1 cellular context compared by ENCODE assay signal in genomic region chr9:135794361-135794885, GRCh38.
TF ChIP-seq lines count a peak whose summit lies in the region.

No MANE protein-coding gene starts in this region.

TF ChIP-seq in WTC11, 78 proteins besides CTCF, POLR2A, EP300 and RAD21 (continued from another document):
- TF ChIP-seq ZNF532 (CRISPR knock-in tag; IDR thresholded peaks at IDR 0.05; ENCODE audit: borderline replicate concordance), result no peak
- TF ChIP-seq PREB (CRISPR knock-in tag; IDR thresholded peaks at IDR 0.05; ENCODE audit: borderline replicate concordance), result no peak
- no peak for TF ChIP-seq NFATC4 (CRISPR knock-in tag; IDR thresholded peaks at IDR 0.05)
- TF ChIP-seq AR (CRISPR knock-in tag; IDR thresholded peaks at IDR 0.05), result no peak
- TF ChIP-seq ELF4 (CRISPR knock-in tag; IDR thresholded peaks at IDR 0.05; ENCODE audit: low read depth), result no peak
- TF ChIP-seq NR3C1 (CRISPR knock-in tag; conservative IDR thresholded peaks at IDR 0.05; ENCODE audit: low read depth), result no peak
- TF ChIP-seq, protein P1, sequence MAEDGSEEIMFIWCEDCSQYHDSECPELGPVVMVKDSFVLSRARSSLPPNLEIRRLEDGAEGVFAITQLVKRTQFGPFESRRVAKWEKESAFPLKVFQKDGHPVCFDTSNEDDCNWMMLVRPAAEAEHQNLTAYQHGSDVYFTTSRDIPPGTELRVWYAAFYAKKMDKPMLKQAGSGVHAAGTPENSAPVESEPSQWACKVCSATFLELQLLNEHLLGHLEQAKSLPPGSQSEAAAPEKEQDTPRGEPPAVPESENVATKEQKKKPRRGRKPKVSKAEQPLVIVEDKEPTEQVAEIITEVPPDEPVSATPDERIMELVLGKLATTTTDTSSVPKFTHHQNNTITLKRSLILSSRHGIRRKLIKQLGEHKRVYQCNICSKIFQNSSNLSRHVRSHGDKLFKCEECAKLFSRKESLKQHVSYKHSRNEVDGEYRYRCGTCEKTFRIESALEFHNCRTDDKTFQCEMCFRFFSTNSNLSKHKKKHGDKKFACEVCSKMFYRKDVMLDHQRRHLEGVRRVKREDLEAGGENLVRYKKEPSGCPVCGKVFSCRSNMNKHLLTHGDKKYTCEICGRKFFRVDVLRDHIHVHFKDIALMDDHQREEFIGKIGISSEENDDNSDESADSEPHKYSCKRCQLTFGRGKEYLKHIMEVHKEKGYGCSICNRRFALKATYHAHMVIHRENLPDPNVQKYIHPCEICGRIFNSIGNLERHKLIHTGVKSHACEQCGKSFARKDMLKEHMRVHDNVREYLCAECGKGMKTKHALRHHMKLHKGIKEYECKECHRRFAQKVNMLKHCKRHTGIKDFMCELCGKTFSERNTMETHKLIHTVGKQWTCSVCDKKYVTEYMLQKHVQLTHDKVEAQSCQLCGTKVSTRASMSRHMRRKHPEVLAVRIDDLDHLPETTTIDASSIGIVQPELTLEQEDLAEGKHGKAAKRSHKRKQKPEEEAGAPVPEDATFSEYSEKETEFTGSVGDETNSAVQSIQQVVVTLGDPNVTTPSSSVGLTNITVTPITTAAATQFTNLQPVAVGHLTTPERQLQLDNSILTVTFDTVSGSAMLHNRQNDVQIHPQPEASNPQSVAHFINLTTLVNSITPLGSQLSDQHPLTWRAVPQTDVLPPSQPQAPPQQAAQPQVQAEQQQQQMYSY (CRISPR knock-in tag; IDR thresholded peaks at IDR 0.05), result no peak
- TF ChIP-seq IRF2 (CRISPR knock-in tag; IDR thresholded peaks at IDR 0.05; ENCODE audit: borderline replicate concordance, low read depth), result no peak
- TF ChIP-seq, protein P2, sequence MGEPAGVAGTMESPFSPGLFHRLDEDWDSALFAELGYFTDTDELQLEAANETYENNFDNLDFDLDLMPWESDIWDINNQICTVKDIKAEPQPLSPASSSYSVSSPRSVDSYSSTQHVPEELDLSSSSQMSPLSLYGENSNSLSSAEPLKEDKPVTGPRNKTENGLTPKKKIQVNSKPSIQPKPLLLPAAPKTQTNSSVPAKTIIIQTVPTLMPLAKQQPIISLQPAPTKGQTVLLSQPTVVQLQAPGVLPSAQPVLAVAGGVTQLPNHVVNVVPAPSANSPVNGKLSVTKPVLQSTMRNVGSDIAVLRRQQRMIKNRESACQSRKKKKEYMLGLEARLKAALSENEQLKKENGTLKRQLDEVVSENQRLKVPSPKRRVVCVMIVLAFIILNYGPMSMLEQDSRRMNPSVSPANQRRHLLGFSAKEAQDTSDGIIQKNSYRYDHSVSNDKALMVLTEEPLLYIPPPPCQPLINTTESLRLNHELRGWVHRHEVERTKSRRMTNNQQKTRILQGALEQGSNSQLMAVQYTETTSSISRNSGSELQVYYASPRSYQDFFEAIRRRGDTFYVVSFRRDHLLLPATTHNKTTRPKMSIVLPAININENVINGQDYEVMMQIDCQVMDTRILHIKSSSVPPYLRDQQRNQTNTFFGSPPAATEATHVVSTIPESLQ (CRISPR knock-in tag; IDR thresholded peaks at IDR 0.05), result no peak
- TF ChIP-seq KAT7 (CRISPR knock-in tag; IDR thresholded peaks at IDR 0.05; ENCODE audit: borderline replicate concordance), result no peak
- no peak for TF ChIP-seq TCF7 (CRISPR knock-in tag; IDR thresholded peaks at IDR 0.05; ENCODE audit: low read depth)
- TF ChIP-seq ETV6 (CRISPR knock-in tag; IDR thresholded peaks at IDR 0.05), result no peak
- no peak for TF ChIP-seq SMAD4 (CRISPR knock-in tag; IDR thresholded peaks at IDR 0.05)
